ENCODE assay signal across 14 cellular contexts in the genomic region with DNA sequence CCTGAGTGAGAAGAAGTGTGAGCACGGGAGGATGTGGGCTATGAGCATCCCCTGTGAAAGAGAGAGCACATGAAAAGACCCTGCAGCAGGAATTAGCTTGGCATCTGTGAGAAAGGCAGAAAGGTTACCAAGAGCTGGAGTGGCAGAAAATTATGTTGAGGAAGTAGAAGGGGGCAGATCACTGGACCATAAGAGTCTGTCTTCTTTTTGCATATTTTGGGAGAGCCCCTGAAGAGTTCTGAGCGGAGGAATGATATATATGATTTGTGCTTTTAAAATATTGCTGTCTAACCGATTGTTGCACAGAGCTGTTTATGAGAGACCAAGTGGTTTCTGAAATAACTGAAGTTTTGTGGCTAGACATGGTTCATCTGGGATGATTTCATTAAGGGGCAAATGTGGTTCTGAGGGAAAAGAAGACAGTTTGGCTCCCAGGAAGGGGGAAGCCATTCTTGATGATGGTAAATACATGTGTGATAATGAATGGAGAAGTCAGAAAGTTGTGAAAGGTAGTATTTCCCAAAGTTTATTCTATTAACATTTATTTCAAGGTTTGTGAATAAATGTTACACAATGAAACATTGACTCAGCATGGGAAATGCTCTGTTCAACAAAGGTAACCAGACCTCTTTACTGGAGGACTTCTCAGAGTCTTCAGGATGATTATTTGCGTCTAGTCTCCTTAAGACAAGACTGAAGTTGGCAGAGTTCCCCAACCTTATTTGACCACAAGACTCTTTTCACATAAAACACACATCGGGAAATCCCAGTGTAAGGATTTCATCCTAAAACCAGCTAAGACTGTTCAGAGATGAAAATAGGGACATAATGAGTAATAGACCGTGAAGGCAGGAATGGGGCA. TPM values are rescaled to one million over a fixed set of nuclear protein-coding genes. Genes with fewer than 3 reads are reported as not detected.
A peak's percentile ranks its signal among the peaks of the same experiment; 100 is the strongest.
DNase-seq lines count a peak whose midpoint lies in the region; ATAC-seq, FAIRE-seq and TF ChIP-seq lines count a peak whose summit lies in the region.
"Had no signal": no experiment of that assay in that cellular context is flagged by ENCODE, and none has a peak within 500 bp of the region (broad histone marks: within the 10 kb centered on the region; RNA-seq: fewer than 3 reads in every experiment).

No MANE protein-coding gene starts in this region.

- H3K4me3 ChIP-seq in BLaER1, result no peak overlapping the region
- H3K4me3 ChIP-seq in ovary, result no peak overlapping the region
- H3K4me3 ChIP-seq in prostate gland, result no peak overlapping the region
- H3K4me3 ChIP-seq: esophagus muscularis mucosa, suprapubic skin had no signal

- no peak for TF ChIP-seq CTCF in foreskin keratinocyte (conservative IDR thresholded peaks at IDR 0.05)
- TF ChIP-seq CTCF in ovary (IDR thresholded peaks at IDR 0.05), result no peak
- TF ChIP-seq CTCF in prostate gland (IDR thresholded peaks at IDR 0.05), result no peak

- peak overlapping the region; percentile 67 for H3K4me2 ChIP-seq in BLaER1

- no peaks in the 10 kb centered on the region for H3K27me3 ChIP-seq in BLaER1
- no peaks in the 10 kb centered on the region for H3K27me3 ChIP-seq in foreskin keratinocyte
- no peaks in the 10 kb centered on the region for H3K27me3 ChIP-seq in ovary
- no peaks in the 10 kb centered on the region for H3K27me3 ChIP-seq in prostate gland (replicated peaks; ENCODE audit: insufficient read depth)
- H3K27me3 ChIP-seq: esophagus muscularis mucosa, suprapubic skin had no signal

- peak; percentile 60 for DNase-seq in RCC 7860 (ENCODE audit: low spot score)
- peak; percentile 41 to 53 for DNase-seq in foreskin keratinocyte
- no peak for DNase-seq in ovary
- no peak for DNase-seq in stimulated activated CD4-positive, alpha-beta T cell treated with anti-CD3 and anti-CD28 coated beads, Interleukin-2, amount 100 ng/mL, for 48 hours
- DNase-seq in activated CD4-positive, CD25-positive, alpha-beta regulatory T cell treated with anti-CD3 and anti-CD28 coated beads, Interleukin-2, amount 50 U/mL, for 72 hours, result no peak
- DNase-seq in prostate gland (ENCODE audit: low spot score), result no peak
- DNase-seq: activated T-cell treated with anti-CD3 and anti-CD28 coated beads, Interleukin-2, amount 50 U/mL, for 48 hours; CD4-positive, CD25-positive, alpha-beta regulatory T cell; NCI-H2081; stimulated activated CD4-positive, alpha-beta T cell treated with anti-CD3 and anti-CD28 coated beads, Interleukin-4, amount 100 ng/mL, for 4 hours had no signal

- intact Hi-C loops in ovary (cut with DNase I) (no loop called here), prostate gland (cut with DNase I) (no loop called here)

- ATAC-seq in HG02870 (IDR thresholded peaks at IDR 0.05; ENCODE audit: unreplicated experiment) (peak; percentile 20), foreskin keratinocyte (no peak)

- H3K9ac ChIP-seq in BLaER1, result peak overlapping the region; percentile 22; the same call in 1 of the 2 replicates

- peaks cover 38% of the 10 kb centered on the region for H3K4me1 ChIP-seq in BLaER1
- H3K4me1 ChIP-seq in foreskin keratinocyte, result peaks cover 22% of the 10 kb centered on the region
- no peaks in the 10 kb centered on the region for H3K4me1 ChIP-seq in ovary (ENCODE audit: insufficient read depth)
- H3K4me1 ChIP-seq in prostate gland (replicated peaks), result no peaks in the 10 kb centered on the region
- H3K4me1 ChIP-seq: esophagus muscularis mucosa had no signal

- FAIRE-seq in RCC 7860 (lab: Jason Lieb, UNC), result peak; percentile 92

- TF ChIP-seq EP300 in ovary (IDR thresholded peaks at IDR 0.05), result no peak

- H3K36me3 ChIP-seq in BLaER1 (no peaks in the 10 kb centered on the region), ovary (no peaks in the 10 kb centered on the region), prostate gland (no peaks in the 10 kb centered on the region)
- H3K36me3 ChIP-seq: esophagus muscularis mucosa, suprapubic skin had no signal

- no peaks in the 10 kb centered on the region for H4K20me1 ChIP-seq in BLaER1

- WGBS in ovary, 3 donors, result 55 to 61% (median 59%) methylated on average over 6 of the region's 6 CpGs
- WGBS in prostate gland, result 58% methylated on average over 6 of the region's 6 CpGs

- TF ChIP-seq POLR2A in ovary (IDR thresholded peaks at IDR 0.05) (no peak), prostate gland (IDR thresholded peaks at IDR 0.05) (no peak)

- H3K27ac ChIP-seq in BLaER1 (peak overlapping the region; percentile 11; the same call in 1 of the 2 replicates), foreskin keratinocyte (no peak overlapping the region), ovary (no peak overlapping the region), prostate gland (no peak overlapping the region)
- H3K27ac ChIP-seq: esophagus muscularis mucosa, suprapubic skin had no signal

- H3K9me3 ChIP-seq in BLaER1, result no peaks in the 10 kb centered on the region
- no peaks in the 10 kb centered on the region for H3K9me3 ChIP-seq in ovary
- H3K9me3 ChIP-seq in prostate gland, result no peaks in the 10 kb centered on the region
- H3K9me3 ChIP-seq: esophagus muscularis mucosa, suprapubic skin had no signal

RNA-seq across cellular contexts. Expression of gene ADRB2, which starts 31.5 kb away (rescaled TPM):
- total RNA-seq in foreskin keratinocyte (20.4 and 36.9 TPM in 2 replicates), ovary (1 to 10 TPM in 4 of 7 donors, under 1 TPM in 3; 0.23 to 2.3 (median 1.0) TPM), prostate gland (10 to 100 TPM in 1 of 2 donors, 1 to 10 TPM in 1; 6.8 to 29.0 TPM)
- polyA plus RNA-seq in foreskin keratinocyte (10.8 and 23.5 TPM in 2 replicates), ovary (1 to 10 TPM in 1 of 2 donors, under 1 TPM in 1; 0.41 to 2.0 TPM)

Comparison
In these comparisons a context has a peak if more than half of its experiments do, and no peak if none do; other contexts are left out.
1. DNase-seq: peak in RCC 7860 (single experiment) and foreskin keratinocyte (2 of 2); none in ovary (0 of 5), stimulated activated CD4-positive, alpha-beta T cell treated with anti-CD3 and anti-CD28 coated beads, Interleukin-2, amount 100 ng/mL, for 48 hours (0 of 2), activated CD4-positive, CD25-positive, alpha-beta regulatory T cell treated with anti-CD3 and anti-CD28 coated beads, Interleukin-2, amount 50 U/mL, for 72 hours (single experiment) and prostate gland (single experiment).